ENCODE assay signal across 8 cellular contexts in genomic region chr19:18865973-18866799, GRCh38. TPM values are rescaled to one million over a fixed set of nuclear protein-coding genes. Genes with fewer than 3 reads are reported as not detected.
DNase-seq lines count a peak whose midpoint lies in the region; ATAC-seq, FAIRE-seq and TF ChIP-seq lines count a peak whose summit lies in the region.

No MANE protein-coding gene starts in this region.

- peaks cover 10% of the 10 kb centered on the region for H3K27me3 Mint-ChIP-seq in CD4-positive, CD25-positive, alpha-beta regulatory T cell
- H3K27me3 Mint-ChIP-seq in T-helper 2 cell treated with Interferon-gamma antibody and Interleukin-4, amounts not matched to agents 5 μg/mL and 100 μg/mL, for 36 hours (ENCODE audit: low read depth): peaks cover 4% of the 10 kb centered on the region

- peak; percentile 37 to 57 (median 56) for DNase-seq in CD4-positive, CD25-positive, alpha-beta regulatory T cell
- DNase-seq in T-helper 2 cell treated with Interferon-gamma antibody and Interleukin-4, amounts not matched to agents 5 μg/mL and 100 μg/mL, for 36 hours (ENCODE audit: low spot score): peak; percentile 55
- DNase-seq in ascending aorta (ENCODE audit: low spot score in 2 of 2) (no peak), hepatic stellate cell (ENCODE audit: low spot score) (peak; percentile 89), small intestine (peak; percentile 50)

- peaks cover 59% of the 10 kb centered on the region for H3K36me3 ChIP-seq in CD4-positive, CD25-positive, alpha-beta regulatory T cell (ENCODE audit: control insufficient read depth, insufficient read depth, low read length)
- H3K36me3 ChIP-seq in ascending aorta: peaks cover 68 to 70% of the 10 kb centered on the region in 2 donors
- peaks cover 19 to 31% of the 10 kb centered on the region in 2 donors for H3K36me3 ChIP-seq in small intestine (ENCODE audit: control insufficient read depth in 2 of 2, insufficient read depth in 2 of 2, low read length in 2 of 2)

- no peaks in the 10 kb centered on the region for H3K9me3 ChIP-seq in CD4-positive, CD25-positive, alpha-beta regulatory T cell (ENCODE audit: control insufficient read depth in 2 of 2, low read length in 2 of 2)
- H3K9me3 ChIP-seq in ascending aorta (no peaks in the 10 kb centered on the region), small intestine (ENCODE audit: control insufficient read depth, low read depth) (no peaks in the 10 kb centered on the region)

- no peaks in the 10 kb centered on the region for H3K27me3 ChIP-seq in CD4-positive, CD25-positive, alpha-beta regulatory T cell (ENCODE audit: control insufficient read depth, insufficient read depth, low read length)
- no peaks in the 10 kb centered on the region for H3K27me3 ChIP-seq in ascending aorta
- peaks cover 0 to 4% of the 10 kb centered on the region in 2 donors for H3K27me3 ChIP-seq in small intestine (ENCODE audit: control insufficient read depth in 2 of 2, insufficient read depth in 2 of 2, low read length in 2 of 2)

- H3K9me3 Mint-ChIP-seq in CD4-positive, CD25-positive, alpha-beta regulatory T cell: no peaks in the 10 kb centered on the region
- H3K9me3 Mint-ChIP-seq in T-helper 2 cell treated with Interferon-gamma antibody and Interleukin-4, amounts not matched to agents 5 μg/mL and 100 μg/mL, for 36 hours: no peaks in the 10 kb centered on the region

- TF ChIP-seq CTCF in ascending aorta (IDR thresholded peaks at IDR 0.05): peak; percentile 90 to 91 (median 91)

- H3K27ac Mint-ChIP-seq in CD4-positive, CD25-positive, alpha-beta regulatory T cell: peak overlapping the region in 1 of 3 donors; percentile 15
- no peak overlapping the region for H3K27ac Mint-ChIP-seq in T-helper 2 cell treated with Interferon-gamma antibody and Interleukin-4, amounts not matched to agents 5 μg/mL and 100 μg/mL, for 36 hours

- H3K4me3 ChIP-seq in CD4-positive, CD25-positive, alpha-beta regulatory T cell (ENCODE audit: low read depth, low read length): no peak overlapping the region
- H3K4me3 ChIP-seq in ascending aorta: no peak overlapping the region
- no peak overlapping the region for H3K4me3 ChIP-seq in small intestine (ENCODE audit: low read depth in 1 of 2, low read length in 2 of 2)

- H3K4me1 Mint-ChIP-seq in CD4-positive, CD25-positive, alpha-beta regulatory T cell: peaks cover 0 to 12% (median 3%) of the 10 kb centered on the region in 4 donors
- peaks cover 3% of the 10 kb centered on the region for H3K4me1 Mint-ChIP-seq in T-helper 2 cell treated with Interferon-gamma antibody and Interleukin-4, amounts not matched to agents 5 μg/mL and 100 μg/mL, for 36 hours (ENCODE audit: low read depth)

- peak; percentile 75 for ATAC-seq in CD4-positive, CD25-positive, alpha-beta regulatory T cell (ENCODE audit: low read depth in 2 of 2)
- ATAC-seq in HG02885 (IDR thresholded peaks at IDR 0.05; ENCODE audit: poor library complexity, unreplicated experiment) (peak; percentile 68), HG02623 (IDR thresholded peaks at IDR 0.05; ENCODE audit: unreplicated experiment) (no peak), HG03095 (IDR thresholded peaks at IDR 0.05; ENCODE audit: unreplicated experiment) (no peak)

- WGBS in small intestine, 3 donors: 39 to 46% (median 40%) methylated on average over 34 to 38 of the region's 38 CpGs

- intact Hi-C loops in ascending aorta (cut with DNase I): loop anchor here (5.0 kb wide), 1 partner anchor 274 kb away; no protein-coding TSS in a partner anchor

- H3K27ac ChIP-seq in CD4-positive, CD25-positive, alpha-beta regulatory T cell (ENCODE audit: insufficient read depth, low read length, poor library complexity, severe bottlenecking): no peak overlapping the region
- H3K27ac ChIP-seq in ascending aorta (no peak overlapping the region), small intestine (ENCODE audit: low read depth in 1 of 2, low read length in 1 of 2) (no peak overlapping the region)

- no peak overlapping the region for H3K4me3 Mint-ChIP-seq in CD4-positive, CD25-positive, alpha-beta regulatory T cell
- no peak overlapping the region for H3K4me3 Mint-ChIP-seq in T-helper 2 cell treated with Interferon-gamma antibody and Interleukin-4, amounts not matched to agents 5 μg/mL and 100 μg/mL, for 36 hours

- H3K36me3 Mint-ChIP-seq in CD4-positive, CD25-positive, alpha-beta regulatory T cell: peaks cover 12% of the 10 kb centered on the region
- H3K36me3 Mint-ChIP-seq in T-helper 2 cell treated with Interferon-gamma antibody and Interleukin-4, amounts not matched to agents 5 μg/mL and 100 μg/mL, for 36 hours (ENCODE audit: low read depth): peaks cover 43% of the 10 kb centered on the region

- FAIRE-seq in small intestine (lab: Jason Lieb, UNC): no peak

- H3K4me1 ChIP-seq in CD4-positive, CD25-positive, alpha-beta regulatory T cell (ENCODE audit: control insufficient read depth, insufficient read depth, low read length, poor library complexity, severe bottlenecking): peaks cover 9% of the 10 kb centered on the region
- H3K4me1 ChIP-seq in ascending aorta (peaks cover 0 to 7% of the 10 kb centered on the region in 2 donors), small intestine (ENCODE audit: control insufficient read depth in 2 of 2, insufficient read depth in 1 of 2, low read depth in 1 of 2, low read length in 1 of 2) (no peaks in the 10 kb centered on the region)

RNA-seq across cellular contexts. Expression of gene CERS1, which starts 29.8 kb away (rescaled TPM):
- total RNA-seq in CD4-positive, CD25-positive, alpha-beta regulatory T cell: not detected
- not detected for polyA plus RNA-seq in CD4-positive, CD25-positive, alpha-beta regulatory T cell
- total RNA-seq in ascending aorta: not detected
- 1 to 10 TPM in 1 of 3 donors, not detected in 2; 1.5 TPM for polyA plus RNA-seq in small intestine

RNA-seq across cellular contexts. Expression of gene UPF1, which starts 34.4 kb away (rescaled TPM):
- 140 TPM for total RNA-seq in CD4-positive, CD25-positive, alpha-beta regulatory T cell
- polyA plus RNA-seq in CD4-positive, CD25-positive, alpha-beta regulatory T cell: 10 to 100 TPM in 2 of 4 donors, 1 to 10 TPM in 2; 8.6 to 11.9 (median 9.8) TPM
- 225 TPM for total RNA-seq in ascending aorta
- polyA plus RNA-seq in small intestine: 10 to 100 TPM; 37.6 to 42.0 (median 41.6) TPM

RNA-seq across cellular contexts. Expression of gene COPE, which starts 53.0 kb away (rescaled TPM):
- total RNA-seq in CD4-positive, CD25-positive, alpha-beta regulatory T cell: 165 TPM
- 100 to 1,000 TPM; 218 to 314 (median 273) TPM for polyA plus RNA-seq in CD4-positive, CD25-positive, alpha-beta regulatory T cell
- total RNA-seq in ascending aorta: 331 TPM
- polyA plus RNA-seq in small intestine: 100 to 1,000 TPM; 254 to 350 (median 286) TPM

RNA-seq across cellular contexts. Expression of gene DDX49, which starts 53.3 kb away (rescaled TPM):
- total RNA-seq in CD4-positive, CD25-positive, alpha-beta regulatory T cell: 48.0 TPM
- polyA plus RNA-seq in CD4-positive, CD25-positive, alpha-beta regulatory T cell: 10 to 100 TPM; 21.6 to 30.9 (median 26.4) TPM
- total RNA-seq in ascending aorta: 51.6 TPM
- polyA plus RNA-seq in small intestine: 10 to 100 TPM; 48.5 to 51.4 (median 48.6) TPM

Comparison
In these comparisons a context has a peak if more than half of its experiments do, and no peak if none do; other contexts are left out.
1. ATAC-seq: peak in CD4-positive, CD25-positive, alpha-beta regulatory T cell (2 of 2) and HG02885 (single experiment); none in HG02623 (single experiment) and HG03095 (single experiment).
2. DNase-seq: peak in CD4-positive, CD25-positive, alpha-beta regulatory T cell (3 of 3), T-helper 2 cell treated with Interferon-gamma antibody and Interleukin-4, amounts not matched to agents 5 μg/mL and 100 μg/mL, for 36 hours (single experiment), hepatic stellate cell (single experiment) and small intestine (single experiment); none in ascending aorta (0 of 2).